ENCODE assay signal across 1 cellular context in genomic region chr1:9688599-9688998, GRCh38.
TF ChIP-seq lines count a peak whose summit lies in the region.

No MANE protein-coding gene starts in this region.

TF ChIP-seq in GM12878, 131 proteins besides CTCF, POLR2A, EP300 and RAD21 (continued from another document):
- TF ChIP-seq, protein P1, sequence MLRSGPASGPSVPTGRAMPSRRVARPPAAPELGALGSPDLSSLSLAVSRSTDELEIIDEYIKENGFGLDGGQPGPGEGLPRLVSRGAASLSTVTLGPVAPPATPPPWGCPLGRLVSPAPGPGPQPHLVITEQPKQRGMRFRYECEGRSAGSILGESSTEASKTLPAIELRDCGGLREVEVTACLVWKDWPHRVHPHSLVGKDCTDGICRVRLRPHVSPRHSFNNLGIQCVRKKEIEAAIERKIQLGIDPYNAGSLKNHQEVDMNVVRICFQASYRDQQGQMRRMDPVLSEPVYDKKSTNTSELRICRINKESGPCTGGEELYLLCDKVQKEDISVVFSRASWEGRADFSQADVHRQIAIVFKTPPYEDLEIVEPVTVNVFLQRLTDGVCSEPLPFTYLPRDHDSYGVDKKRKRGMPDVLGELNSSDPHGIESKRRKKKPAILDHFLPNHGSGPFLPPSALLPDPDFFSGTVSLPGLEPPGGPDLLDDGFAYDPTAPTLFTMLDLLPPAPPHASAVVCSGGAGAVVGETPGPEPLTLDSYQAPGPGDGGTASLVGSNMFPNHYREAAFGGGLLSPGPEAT (IDR thresholded peaks at IDR 0.05; ENCODE audit: low read depth), result no peak
- TF ChIP-seq BRCA1 (IDR thresholded peaks at IDR 0.05; ENCODE audit: low read depth, low read length) (no peak), RB1 (IDR thresholded peaks at IDR 0.05; ENCODE audit: borderline replicate concordance) (no peak), ZBTB11 (CRISPR knock-in tag; IDR thresholded peaks at IDR 0.05) (no peak), YY1 (IDR thresholded peaks at IDR 0.05; ENCODE audit: low read depth, low read length) (no peak)
